1 cellular context compared by ENCODE assay signal in genomic region chr1:38831753-38832734, GRCh38.
TF ChIP-seq lines count a peak whose summit lies in the region.

No MANE protein-coding gene starts in this region.

TF ChIP-seq in K562, 482 proteins besides CTCF, POLR2A, EP300 and RAD21 (continued from another document):
- TF ChIP-seq, protein P1, sequence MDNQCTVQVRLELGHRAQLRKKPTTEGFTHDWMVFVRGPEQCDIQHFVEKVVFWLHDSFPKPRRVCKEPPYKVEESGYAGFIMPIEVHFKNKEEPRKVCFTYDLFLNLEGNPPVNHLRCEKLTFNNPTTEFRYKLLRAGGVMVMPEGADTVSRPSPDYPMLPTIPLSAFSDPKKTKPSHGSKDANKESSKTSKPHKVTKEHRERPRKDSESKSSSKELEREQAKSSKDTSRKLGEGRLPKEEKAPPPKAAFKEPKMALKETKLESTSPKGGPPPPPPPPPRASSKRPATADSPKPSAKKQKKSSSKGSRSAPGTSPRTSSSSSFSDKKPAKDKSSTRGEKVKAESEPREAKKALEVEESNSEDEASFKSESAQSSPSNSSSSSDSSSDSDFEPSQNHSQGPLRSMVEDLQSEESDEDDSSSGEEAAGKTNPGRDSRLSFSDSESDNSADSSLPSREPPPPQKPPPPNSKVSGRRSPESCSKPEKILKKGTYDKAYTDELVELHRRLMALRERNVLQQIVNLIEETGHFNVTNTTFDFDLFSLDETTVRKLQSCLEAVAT (IDR thresholded peaks at IDR 0.05) = no peak
- TF ChIP-seq CTBP1 (IDR thresholded peaks at IDR 0.05; ENCODE audit: borderline replicate concordance) (0 out of 2 replicates have a peak, but pooled peaks have one; percentile 16), RB1 (IDR thresholded peaks at IDR 0.05; ENCODE audit: low read depth) (no peak), ZNF121 (CRISPR knock-in tag; conservative IDR thresholded peaks at IDR 0.05) (no peak), TAF9B (IDR thresholded peaks at IDR 0.05; ENCODE audit: partially characterized antibody) (no peak), SAFB2 (IDR thresholded peaks at IDR 0.05; ENCODE audit: borderline replicate concordance, low read depth, low read length, severe bottlenecking) (no peak), MTA2 (IDR thresholded peaks at IDR 0.05; ENCODE audit: low read depth) (peak; percentile 57), FOXK1 (CRISPR knock-in tag; IDR thresholded peaks at IDR 0.05; ENCODE audit: borderline replicate concordance) (0 out of 2 replicates have a peak, but pooled peaks have one; percentile 25), COPS2 (conservative IDR thresholded peaks at IDR 0.05) (no peak), RBM22 (IDR thresholded peaks at IDR 0.05; ENCODE audit: low read depth, low read length, poor library complexity, severe bottlenecking) (no peak), ILF3 (IDR thresholded peaks at IDR 0.05; ENCODE audit: borderline replicate concordance) (no peak), SMARCE1 (IDR thresholded peaks at IDR 0.05) (no peak), ZBTB33 (CRISPR knock-in tag; IDR thresholded peaks at IDR 0.05) (peak; percentile 49; the same call in 1 of the 2 replicates), MEF2A (IDR thresholded peaks at IDR 0.05; ENCODE audit: control insufficient read depth, low read depth, low read length) (no peak), ELK1 (CRISPR knock-in tag; IDR thresholded peaks at IDR 0.05) (no peak), RFX1 (IDR thresholded peaks at IDR 0.05) (no peak)
- TF ChIP-seq, protein P2, sequence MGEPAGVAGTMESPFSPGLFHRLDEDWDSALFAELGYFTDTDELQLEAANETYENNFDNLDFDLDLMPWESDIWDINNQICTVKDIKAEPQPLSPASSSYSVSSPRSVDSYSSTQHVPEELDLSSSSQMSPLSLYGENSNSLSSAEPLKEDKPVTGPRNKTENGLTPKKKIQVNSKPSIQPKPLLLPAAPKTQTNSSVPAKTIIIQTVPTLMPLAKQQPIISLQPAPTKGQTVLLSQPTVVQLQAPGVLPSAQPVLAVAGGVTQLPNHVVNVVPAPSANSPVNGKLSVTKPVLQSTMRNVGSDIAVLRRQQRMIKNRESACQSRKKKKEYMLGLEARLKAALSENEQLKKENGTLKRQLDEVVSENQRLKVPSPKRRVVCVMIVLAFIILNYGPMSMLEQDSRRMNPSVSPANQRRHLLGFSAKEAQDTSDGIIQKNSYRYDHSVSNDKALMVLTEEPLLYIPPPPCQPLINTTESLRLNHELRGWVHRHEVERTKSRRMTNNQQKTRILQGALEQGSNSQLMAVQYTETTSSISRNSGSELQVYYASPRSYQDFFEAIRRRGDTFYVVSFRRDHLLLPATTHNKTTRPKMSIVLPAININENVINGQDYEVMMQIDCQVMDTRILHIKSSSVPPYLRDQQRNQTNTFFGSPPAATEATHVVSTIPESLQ (CRISPR knock-in tag; IDR thresholded peaks at IDR 0.05) = no peak
- TF ChIP-seq, protein P3, sequence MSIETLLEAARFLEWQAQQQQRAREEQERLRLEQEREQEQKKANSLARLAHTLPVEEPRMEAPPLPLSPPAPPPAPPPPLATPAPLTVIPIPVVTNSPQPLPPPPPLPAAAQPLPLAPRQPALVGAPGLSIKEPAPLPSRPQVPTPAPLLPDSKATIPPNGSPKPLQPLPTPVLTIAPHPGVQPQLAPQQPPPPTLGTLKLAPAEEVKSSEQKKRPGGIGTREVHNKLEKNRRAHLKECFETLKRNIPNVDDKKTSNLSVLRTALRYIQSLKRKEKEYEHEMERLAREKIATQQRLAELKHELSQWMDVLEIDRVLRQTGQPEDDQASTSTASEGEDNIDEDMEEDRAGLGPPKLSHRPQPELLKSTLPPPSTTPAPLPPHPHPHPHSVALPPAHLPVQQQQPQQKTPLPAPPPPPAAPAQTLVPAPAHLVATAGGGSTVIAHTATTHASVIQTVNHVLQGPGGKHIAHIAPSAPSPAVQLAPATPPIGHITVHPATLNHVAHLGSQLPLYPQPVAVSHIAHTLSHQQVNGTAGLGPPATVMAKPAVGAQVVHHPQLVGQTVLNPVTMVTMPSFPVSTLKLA (conservative IDR thresholded peaks at IDR 0.05) = no peak
- TF ChIP-seq, protein P4, sequence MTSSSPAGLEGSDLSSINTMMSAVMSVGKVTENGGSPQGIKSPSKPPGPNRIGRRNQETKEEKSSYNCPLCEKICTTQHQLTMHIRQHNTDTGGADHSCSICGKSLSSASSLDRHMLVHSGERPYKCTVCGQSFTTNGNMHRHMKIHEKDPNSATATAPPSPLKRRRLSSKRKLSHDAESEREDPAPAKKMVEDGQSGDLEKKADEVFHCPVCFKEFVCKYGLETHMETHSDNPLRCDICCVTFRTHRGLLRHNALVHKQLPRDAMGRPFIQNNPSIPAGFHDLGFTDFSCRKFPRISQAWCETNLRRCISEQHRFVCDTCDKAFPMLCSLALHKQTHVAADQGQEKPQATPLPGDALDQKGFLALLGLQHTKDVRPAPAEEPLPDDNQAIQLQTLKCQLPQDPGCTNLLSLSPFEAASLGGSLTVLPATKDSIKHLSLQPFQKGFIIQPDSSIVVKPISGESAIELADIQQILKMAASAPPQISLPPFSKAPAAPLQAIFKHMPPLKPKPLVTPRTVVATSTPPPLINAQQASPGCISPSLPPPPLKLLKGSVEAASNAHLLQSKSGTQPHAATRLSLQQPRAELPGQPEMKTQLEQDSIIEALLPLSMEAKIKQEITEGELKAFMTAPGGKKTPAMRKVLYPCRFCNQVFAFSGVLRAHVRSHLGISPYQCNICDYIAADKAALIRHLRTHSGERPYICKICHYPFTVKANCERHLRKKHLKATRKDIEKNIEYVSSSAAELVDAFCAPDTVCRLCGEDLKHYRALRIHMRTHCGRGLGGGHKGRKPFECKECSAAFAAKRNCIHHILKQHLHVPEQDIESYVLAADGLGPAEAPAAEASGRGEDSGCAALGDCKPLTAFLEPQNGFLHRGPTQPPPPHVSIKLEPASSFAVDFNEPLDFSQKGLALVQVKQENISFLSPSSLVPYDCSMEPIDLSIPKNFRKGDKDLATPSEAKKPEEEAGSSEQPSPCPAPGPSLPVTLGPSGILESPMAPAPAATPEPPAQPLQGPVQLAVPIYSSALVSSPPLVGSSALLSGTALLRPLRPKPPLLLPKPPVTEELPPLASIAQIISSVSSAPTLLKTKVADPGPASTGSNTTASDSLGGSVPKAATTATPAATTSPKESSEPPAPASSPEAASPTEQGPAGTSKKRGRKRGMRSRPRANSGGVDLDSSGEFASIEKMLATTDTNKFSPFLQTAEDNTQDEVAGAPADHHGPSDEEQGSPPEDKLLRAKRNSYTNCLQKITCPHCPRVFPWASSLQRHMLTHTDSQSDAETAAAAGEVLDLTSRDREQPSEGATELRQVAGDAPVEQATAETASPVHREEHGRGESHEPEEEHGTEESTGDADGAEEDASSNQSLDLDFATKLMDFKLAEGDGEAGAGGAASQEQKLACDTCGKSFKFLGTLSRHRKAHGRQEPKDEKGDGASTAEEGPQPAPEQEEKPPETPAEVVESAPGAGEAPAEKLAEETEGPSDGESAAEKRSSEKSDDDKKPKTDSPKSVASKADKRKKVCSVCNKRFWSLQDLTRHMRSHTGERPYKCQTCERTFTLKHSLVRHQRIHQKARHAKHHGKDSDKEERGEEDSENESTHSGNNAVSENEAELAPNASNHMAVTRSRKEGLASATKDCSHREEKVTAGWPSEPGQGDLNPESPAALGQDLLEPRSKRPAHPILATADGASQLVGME (CRISPR knock-in tag; IDR thresholded peaks at IDR 0.05) = no peak
- TF ChIP-seq, protein P5, sequence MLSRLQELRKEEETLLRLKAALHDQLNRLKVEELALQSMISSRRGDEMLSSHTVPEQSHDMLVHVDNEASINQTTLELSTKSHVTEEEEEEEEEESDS (CRISPR knock-in tag; IDR thresholded peaks at IDR 0.05) = no peak
- TF ChIP-seq, protein P6, sequence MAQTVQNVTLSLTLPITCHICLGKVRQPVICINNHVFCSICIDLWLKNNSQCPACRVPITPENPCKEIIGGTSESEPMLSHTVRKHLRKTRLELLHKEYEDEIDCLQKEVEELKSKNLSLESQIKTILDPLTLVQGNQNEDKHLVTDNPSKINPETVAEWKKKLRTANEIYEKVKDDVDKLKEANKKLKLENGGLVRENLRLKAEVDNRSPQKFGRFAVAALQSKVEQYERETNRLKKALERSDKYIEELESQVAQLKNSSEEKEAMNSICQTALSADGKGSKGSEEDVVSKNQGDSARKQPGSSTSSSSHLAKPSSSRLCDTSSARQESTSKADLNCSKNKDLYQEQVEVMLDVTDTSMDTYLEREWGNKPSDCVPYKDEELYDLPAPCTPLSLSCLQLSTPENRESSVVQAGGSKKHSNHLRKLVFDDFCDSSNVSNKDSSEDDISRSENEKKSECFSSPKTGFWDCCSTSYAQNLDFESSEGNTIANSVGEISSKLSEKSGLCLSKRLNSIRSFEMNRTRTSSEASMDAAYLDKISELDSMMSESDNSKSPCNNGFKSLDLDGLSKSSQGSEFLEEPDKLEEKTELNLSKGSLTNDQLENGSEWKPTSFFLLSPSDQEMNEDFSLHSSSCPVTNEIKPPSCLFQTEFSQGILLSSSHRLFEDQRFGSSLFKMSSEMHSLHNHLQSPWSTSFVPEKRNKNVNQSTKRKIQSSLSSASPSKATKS (CRISPR knock-in tag; IDR thresholded peaks at IDR 0.05) = no peak
- TF ChIP-seq, protein P7, sequence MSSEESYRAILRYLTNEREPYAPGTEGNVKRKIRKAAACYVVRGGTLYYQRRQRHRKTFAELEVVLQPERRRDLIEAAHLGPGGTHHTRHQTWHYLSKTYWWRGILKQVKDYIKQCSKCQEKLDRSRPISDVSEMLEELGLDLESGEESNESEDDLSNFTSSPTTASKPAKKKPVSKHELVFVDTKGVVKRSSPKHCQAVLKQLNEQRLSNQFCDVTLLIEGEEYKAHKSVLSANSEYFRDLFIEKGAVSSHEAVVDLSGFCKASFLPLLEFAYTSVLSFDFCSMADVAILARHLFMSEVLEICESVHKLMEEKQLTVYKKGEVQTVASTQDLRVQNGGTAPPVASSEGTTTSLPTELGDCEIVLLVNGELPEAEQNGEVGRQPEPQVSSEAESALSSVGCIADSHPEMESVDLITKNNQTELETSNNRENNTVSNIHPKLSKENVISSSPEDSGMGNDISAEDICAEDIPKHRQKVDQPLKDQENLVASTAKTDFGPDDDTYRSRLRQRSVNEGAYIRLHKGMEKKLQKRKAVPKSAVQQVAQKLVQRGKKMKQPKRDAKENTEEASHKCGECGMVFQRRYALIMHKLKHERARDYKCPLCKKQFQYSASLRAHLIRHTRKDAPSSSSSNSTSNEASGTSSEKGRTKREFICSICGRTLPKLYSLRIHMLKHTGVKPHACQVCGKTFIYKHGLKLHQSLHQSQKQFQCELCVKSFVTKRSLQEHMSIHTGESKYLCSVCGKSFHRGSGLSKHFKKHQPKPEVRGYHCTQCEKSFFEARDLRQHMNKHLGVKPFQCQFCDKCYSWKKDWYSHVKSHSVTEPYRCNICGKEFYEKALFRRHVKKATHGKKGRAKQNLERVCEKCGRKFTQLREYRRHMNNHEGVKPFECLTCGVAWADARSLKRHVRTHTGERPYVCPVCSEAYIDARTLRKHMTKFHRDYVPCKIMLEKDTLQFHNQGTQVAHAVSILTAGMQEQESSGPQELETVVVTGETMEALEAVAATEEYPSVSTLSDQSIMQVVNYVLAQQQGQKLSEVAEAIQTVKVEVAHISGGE (CRISPR knock-in tag; IDR thresholded peaks at IDR 0.05) = no peak; a peak in 1 of 6 replicates
- TF ChIP-seq, protein P8, sequence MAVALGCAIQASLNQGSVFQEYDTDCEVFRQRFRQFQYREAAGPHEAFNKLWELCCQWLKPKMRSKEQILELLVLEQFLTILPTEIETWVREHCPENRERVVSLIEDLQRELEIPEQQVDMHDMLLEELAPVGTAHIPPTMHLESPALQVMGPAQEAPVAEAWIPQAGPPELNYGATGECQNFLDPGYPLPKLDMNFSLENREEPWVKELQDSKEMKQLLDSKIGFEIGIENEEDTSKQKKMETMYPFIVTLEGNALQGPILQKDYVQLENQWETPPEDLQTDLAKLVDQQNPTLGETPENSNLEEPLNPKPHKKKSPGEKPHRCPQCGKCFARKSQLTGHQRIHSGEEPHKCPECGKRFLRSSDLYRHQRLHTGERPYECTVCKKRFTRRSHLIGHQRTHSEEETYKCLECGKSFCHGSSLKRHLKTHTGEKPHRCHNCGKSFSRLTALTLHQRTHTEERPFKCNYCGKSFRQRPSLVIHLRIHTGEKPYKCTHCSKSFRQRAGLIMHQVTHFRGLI (CRISPR knock-in tag; IDR thresholded peaks at IDR 0.05) = no peak
